ENCODE assay signal across 20 cellular contexts in genomic region chr7:44221231-44221791, GRCh38. TPM values are rescaled to one million over a fixed set of nuclear protein-coding genes. Genes with fewer than 3 reads are reported as not detected.
A peak's percentile ranks its signal among the peaks of the same experiment; 100 is the strongest.
DNase-seq lines count a peak whose midpoint lies in the region; ATAC-seq, FAIRE-seq and TF ChIP-seq lines count a peak whose summit lies in the region.
"Had no signal": no experiment of that assay in that cellular context is flagged by ENCODE, and none has a peak within 500 bp of the region (broad histone marks: within the 10 kb centered on the region; RNA-seq: fewer than 3 reads in every experiment).

No MANE protein-coding gene starts in this region.

- TF ChIP-seq POLR2A in endothelial cell of umbilical vein (IDR thresholded peaks at IDR 0.05; ENCODE audit: low read depth, low read length) (no peak), lower leg skin (IDR thresholded peaks at IDR 0.05) (no peak)

- H3K4me1 ChIP-seq in OCI-LY1 (ENCODE audit: insufficient read depth, low read length, severe bottlenecking) (peaks cover 12% of the 10 kb centered on the region), endothelial cell of umbilical vein (ENCODE audit: control insufficient read depth, extremely low read depth, insufficient read depth, low read length) (no peaks in the 10 kb centered on the region), mucosa of descending colon (ENCODE audit: low read depth) (no peaks in the 10 kb centered on the region)
- H3K4me1 ChIP-seq: BLaER1 had no signal

- no peak for FAIRE-seq in endothelial cell of umbilical vein (lab: Jason Lieb, UNC)
- FAIRE-seq in GM19239 (lab: Jason Lieb, UNC): no peak

- H4K20me1 ChIP-seq in OCI-LY1 (ENCODE audit: insufficient read depth, low read length) (no peaks in the 10 kb centered on the region), endothelial cell of umbilical vein (replicated peaks; ENCODE audit: control insufficient read depth, extremely low read depth, insufficient read depth, low read length) (no peaks in the 10 kb centered on the region)
- H4K20me1 ChIP-seq: BLaER1 had no signal

- H3K27me3 Mint-ChIP-seq in Calu3 (ENCODE audit: unreplicated experiment) (peaks cover 73% of the 10 kb centered on the region), CD14-positive monocyte (ENCODE audit: low read depth in 3 of 3) (peaks cover 1 to 7% (median 2%) of the 10 kb centered on the region in 3 donors)

- dilution Hi-C loops in endothelial cell of umbilical vein (cut with MboI; ENCODE audit: extremely low pct_ligation_motif_present, low sequenced_read_pairs): no loop called here

- BruUV-seq in Calu3 (replicated peaks; lab: Mats Ljungman, UMichigan) (no TSS peak), endothelial cell of umbilical vein (replicated peaks; lab: Mats Ljungman, UMichigan) (no TSS peak)

- no peak for ATAC-seq in mucosa of descending colon
- no peak for ATAC-seq in stimulated activated effector memory CD8-positive, alpha-beta T cell treated with anti-CD3 and anti-CD28 coated beads, Interleukin-12 subunit alpha, Interleukin-12 subunit beta, amount 100 ng/mL, for 72 hours
- ATAC-seq: activated CD8-positive, alpha-beta T cell treated with anti-CD3 and anti-CD28 coated beads, Interleukin-2, amount 10 ng/mL, durations not matched to agents 7 days and 5 days; sciatic nerve had no signal

- H3K27me3 ChIP-seq in OCI-LY1 (ENCODE audit: insufficient read depth, low read length): peaks cover 23% of the 10 kb centered on the region
- no peaks in the 10 kb centered on the region for H3K27me3 ChIP-seq in endothelial cell of umbilical vein (ENCODE audit: control insufficient read depth in 2 of 2, insufficient read depth in 2 of 2, low read length in 2 of 2)
- H3K27me3 ChIP-seq: BLaER1, cardiac muscle cell had no signal

- no peak overlapping the region for H3K27ac ChIP-seq in OCI-LY1 (ENCODE audit: low read depth, low read length, poor library complexity, severe bottlenecking)
- H3K27ac ChIP-seq in endothelial cell of umbilical vein (ENCODE audit: insufficient read depth, low read depth, low read length): no peak overlapping the region
- H3K27ac ChIP-seq: BLaER1, cardiac muscle cell had no signal

- H3K4me1 Mint-ChIP-seq in Calu3 (ENCODE audit: low read depth, unreplicated experiment) (no peaks in the 10 kb centered on the region), CD14-positive monocyte (no peaks in the 10 kb centered on the region)
- no peaks in the 10 kb centered on the region for H3K4me1 Mint-ChIP-seq in stimulated activated effector memory CD8-positive, alpha-beta T cell treated with anti-CD3 and anti-CD28 coated beads, Interleukin-12 subunit alpha, Interleukin-12 subunit beta, amount 100 ng/mL, for 72 hours
- H3K4me1 Mint-ChIP-seq: IgD-negative memory B cell had no signal

- H3K4me3 Mint-ChIP-seq in Calu3 (ENCODE audit: low read depth, unreplicated experiment) (no peak overlapping the region), CD14-positive monocyte (no peak overlapping the region)
- no peak overlapping the region for H3K4me3 Mint-ChIP-seq in stimulated activated effector memory CD8-positive, alpha-beta T cell treated with anti-CD3 and anti-CD28 coated beads, Interleukin-12 subunit alpha, Interleukin-12 subunit beta, amount 100 ng/mL, for 72 hours
- H3K4me3 Mint-ChIP-seq: activated CD8-positive, alpha-beta T cell treated with anti-CD3 and anti-CD28 coated beads, Interleukin-2, amount 10 ng/mL, durations not matched to agents 7 days and 5 days; activated T-helper 1 cell treated with anti-CD3 and anti-CD28 coated beads, Interleukin-12 subunit alpha, Interleukin-12 subunit beta, Interleukin-2, Interleukin-4 antibody, amounts not matched to agents 30 ng/mL and 10 ng/mL and 1 ng/mL, durations not matched to agents 14 hours and 24 hours and 36 hours; endodermal cell; IgD-negative memory B cell; nephron had no signal

- H3K27ac Mint-ChIP-seq in Calu3 (ENCODE audit: unreplicated experiment) (no peak overlapping the region), CD14-positive monocyte (no peak overlapping the region)
- H3K27ac Mint-ChIP-seq in stimulated activated effector memory CD8-positive, alpha-beta T cell treated with anti-CD3 and anti-CD28 coated beads, Interleukin-12 subunit alpha, Interleukin-12 subunit beta, amount 100 ng/mL, for 72 hours: no peak overlapping the region
- H3K27ac Mint-ChIP-seq: activated CD8-positive, alpha-beta T cell treated with anti-CD3 and anti-CD28 coated beads, Interleukin-2, amount 10 ng/mL, durations not matched to agents 7 days and 5 days; activated T-helper 1 cell treated with anti-CD3 and anti-CD28 coated beads, Interleukin-12 subunit alpha, Interleukin-12 subunit beta, Interleukin-2, Interleukin-4 antibody, amounts not matched to agents 30 ng/mL and 10 ng/mL and 1 ng/mL, durations not matched to agents 14 hours and 24 hours and 36 hours; endodermal cell had no signal

- no peaks in the 10 kb centered on the region for H3K36me3 ChIP-seq in OCI-LY1 (ENCODE audit: insufficient read depth, low read length)
- H3K36me3 ChIP-seq in endothelial cell of umbilical vein (ENCODE audit: control insufficient read depth in 2 of 2, extremely low read depth in 1 of 2, insufficient read depth in 2 of 2, low read length in 2 of 2): no peaks in the 10 kb centered on the region
- H3K36me3 ChIP-seq in mucosa of descending colon (ENCODE audit: low read depth): no peaks in the 10 kb centered on the region
- H3K36me3 ChIP-seq: BLaER1, cardiac muscle cell had no signal

- H3K9me3 Mint-ChIP-seq in Calu3 (ENCODE audit: low read depth, unreplicated experiment): no peaks in the 10 kb centered on the region
- H3K9me3 Mint-ChIP-seq in stimulated activated effector memory CD8-positive, alpha-beta T cell treated with anti-CD3 and anti-CD28 coated beads, Interleukin-12 subunit alpha, Interleukin-12 subunit beta, amount 100 ng/mL, for 72 hours: no peaks in the 10 kb centered on the region
- peaks cover 0 to 1% (median 0%) of the 10 kb centered on the region in 7 donors for H3K9me3 Mint-ChIP-seq in CD14-positive monocyte
- H3K9me3 Mint-ChIP-seq: activated T-helper 1 cell treated with anti-CD3 and anti-CD28 coated beads, Interleukin-12 subunit alpha, Interleukin-12 subunit beta, Interleukin-2, Interleukin-4 antibody, amounts not matched to agents 30 ng/mL and 10 ng/mL and 1 ng/mL, durations not matched to agents 14 hours and 24 hours and 36 hours; endodermal cell; IgD-negative memory B cell; nephron had no signal

- H3K4me3 ChIP-seq in OCI-LY1 (ENCODE audit: low read depth, low read length, poor library complexity, severe bottlenecking) (no peak overlapping the region), endothelial cell of umbilical vein (replicated peaks in 1 of 3; ENCODE audit: insufficient read depth in 1 of 3, low read depth in 1 of 3, low read length in 3 of 3) (no peak overlapping the region), mucosa of descending colon (no peak overlapping the region), lower leg skin (ENCODE audit: low read depth, poor library complexity, severe bottlenecking) (no peak overlapping the region)
- H3K4me3 ChIP-seq: BLaER1, cardiac muscle cell, lung had no signal

- POLR2A ChIA-PET in endothelial cell of umbilical vein (lab: Charles Lee): no interaction called here

- no peaks in the 10 kb centered on the region for H3K9me3 ChIP-seq in OCI-LY1 (ENCODE audit: low read length)
- H3K9me3 ChIP-seq in endothelial cell of umbilical vein (replicated peaks; ENCODE audit: control insufficient read depth, insufficient read depth, low read length): no peaks in the 10 kb centered on the region
- no peaks in the 10 kb centered on the region for H3K9me3 ChIP-seq in mucosa of descending colon
- H3K9me3 ChIP-seq: BLaER1 had no signal

- H3K9ac ChIP-seq in OCI-LY1 (ENCODE audit: low read length): no peak overlapping the region
- H3K9ac ChIP-seq in endothelial cell of umbilical vein (replicated peaks; ENCODE audit: extremely low read depth, insufficient read depth, low read length): no peak overlapping the region
- H3K9ac ChIP-seq: BLaER1 had no signal

- H3K79me2 ChIP-seq in OCI-LY1 (ENCODE audit: insufficient read depth, low read length): no peaks in the 10 kb centered on the region
- no peaks in the 10 kb centered on the region for H3K79me2 ChIP-seq in endothelial cell of umbilical vein (ENCODE audit: control insufficient read depth, insufficient read depth, low read length)

- intact Hi-C loops in Calu3 (cut with micrococcal nuclease; ENCODE audit: unreplicated experiment) (no loop called here), endothelial cell of umbilical vein (cut with micrococcal nuclease) (no loop called here), mucosa of descending colon (cut with DNase I, micrococcal nuclease) (no loop called here), lower leg skin (cut with DNase I; ENCODE audit: low total_unique reads) (no loop called here), CD14-positive monocyte (cut with micrococcal nuclease) (no loop called here)

- H3K9me1 ChIP-seq in endothelial cell of umbilical vein (replicated peaks; ENCODE audit: control insufficient read depth, extremely low read depth, insufficient read depth, low read length): no peaks in the 10 kb centered on the region

- CTCF ChIA-PET in Calu3 (lab: Charles Lee): interaction anchor here (0.6 kb wide), 2 partner anchors 571 to 1289 kb away, joined by 4 to 6 read pairs; no protein-coding TSS in a partner anchor
- CTCF ChIA-PET in endothelial cell of umbilical vein (lab: Charles Lee): interaction anchor here (0.9 kb wide), 1 partner anchor 24 kb away, joined by 3 read pairs; no protein-coding TSS in a partner anchor

- H3K4me2 ChIP-seq in OCI-LY1 (ENCODE audit: low read length) (peak overlapping the region; percentile 5; the same call in 1 of the 2 replicates), endothelial cell of umbilical vein (ENCODE audit: insufficient read depth, low read length) (no peak overlapping the region)
- H3K4me2 ChIP-seq: BLaER1 had no signal

- no peaks in the 10 kb centered on the region for H3F3A ChIP-seq in OCI-LY1 (ENCODE audit: insufficient read depth, low read length)

- H3K36me3 Mint-ChIP-seq in Calu3 (ENCODE audit: insufficient read depth, unreplicated experiment) (no peaks in the 10 kb centered on the region), CD14-positive monocyte (no peaks in the 10 kb centered on the region)
- H3K36me3 Mint-ChIP-seq in stimulated activated effector memory CD8-positive, alpha-beta T cell treated with anti-CD3 and anti-CD28 coated beads, Interleukin-12 subunit alpha, Interleukin-12 subunit beta, amount 100 ng/mL, for 72 hours: no peaks in the 10 kb centered on the region
- H3K36me3 Mint-ChIP-seq: IgD-negative memory B cell had no signal

- 74% methylated on average over 29 to 30 of the region's 30 CpGs for WGBS in lower leg skin, 2 donors

- DNase-seq in Calu3 (peak; percentile 50), endothelial cell of umbilical vein (ENCODE audit: low read depth, low spot score) (no peak), mucosa of descending colon (peak in 2 of 3 donors; percentile 23 to 29), lower leg skin (ENCODE audit: low spot score in 2 of 2) (no peak), GM19239 (ENCODE audit: insufficient read length, low spot score) (no peak), CD14-positive monocyte (ENCODE audit: low spot score) (no peak)
- DNase-seq in stimulated activated effector memory CD8-positive, alpha-beta T cell treated with anti-CD3 and anti-CD28 coated beads, Interleukin-12 subunit alpha, Interleukin-12 subunit beta, amount 100 ng/mL, for 72 hours (ENCODE audit: low spot score in 2 of 2): no peak
- DNase-seq: activated CD8-positive, alpha-beta T cell treated with anti-CD3 and anti-CD28 coated beads, Interleukin-2, amount 10 ng/mL, durations not matched to agents 7 days and 5 days; DMS 273 treated with DMSO at 0.1 percent for 48 hours; endodermal cell; NCI-H1930; NCI-H524 had no signal

- H3K9me2 ChIP-seq in OCI-LY1 (ENCODE audit: low read depth, low read length): no peaks in the 10 kb centered on the region

- no peak overlapping the region for H2AFZ ChIP-seq in OCI-LY1 (ENCODE audit: low read length)
- H2AFZ ChIP-seq in endothelial cell of umbilical vein (ENCODE audit: low read depth, low read length): peak overlapping the region; percentile 23

- no peak for TF ChIP-seq CTCF in Calu3 (IDR thresholded peaks at IDR 0.05; ENCODE audit: unreplicated experiment)
- 0 out of 2 replicates have a peak, but pooled peaks have one; percentile 23 for TF ChIP-seq CTCF in OCI-LY1 (IDR thresholded peaks at IDR 0.05; ENCODE audit: low read length)
- TF ChIP-seq CTCF in endothelial cell of umbilical vein (IDR thresholded peaks at IDR 0.05; ENCODE audit: extremely low read depth in 1 of 2, insufficient read depth in 1 of 2, low read depth in 1 of 2, low read length in 2 of 2): peak in 1 of 2 donors; percentile 26
- TF ChIP-seq CTCF in mucosa of descending colon (IDR thresholded peaks at IDR 0.05): no peak
- TF ChIP-seq CTCF in lower leg skin (IDR thresholded peaks at IDR 0.05): no peak
- no peak for TF ChIP-seq CTCF in CD14-positive monocyte (IDR thresholded peaks at IDR 0.05)

RNA-seq across cellular contexts. Expression of gene YKT6, which starts 20.5 kb away (rescaled TPM):
- total RNA-seq in Calu3 (2022): 139 and 146 TPM in 2 replicates
- total RNA-seq in endothelial cell of umbilical vein: 117 and 120 TPM in 2 replicates
- polyA plus RNA-seq in endothelial cell of umbilical vein: 110 and 117 TPM in 2 replicates
- polyA plus RNA-seq in endothelial cell of umbilical vein (2011; cell fraction: cytosol; rRNA removed): 101 and 119 TPM in 2 replicates
- polyA plus RNA-seq in endothelial cell of umbilical vein (2011; cell fraction: nucleus; rRNA removed): 99.2 and 100 TPM in 2 replicates
- 83.2 and 99.3 TPM in 2 replicates for polyA plus RNA-seq in endothelial cell of umbilical vein (2012)
- polyA minus RNA-seq in endothelial cell of umbilical vein: 113 and 118 TPM in 2 replicates
- polyA minus RNA-seq in endothelial cell of umbilical vein (2011; cell fraction: cytosol; rRNA and poly(A)+ RNA removed): 37.5 TPM
- polyA minus RNA-seq in endothelial cell of umbilical vein (2011; cell fraction: nucleus; rRNA and poly(A)+ RNA removed): 47.4 and 58.9 TPM in 2 replicates
- total RNA-seq in mucosa of descending colon: 10 to 100 TPM; 72.0 to 79.5 (median 79.0) TPM
- 10 to 100 TPM; 38.5 to 51.3 (median 44.3) TPM for total RNA-seq in lower leg skin
- 10 to 100 TPM; 26.4 to 35.2 TPM for polyA plus RNA-seq in CD14-positive monocyte

RNA-seq across cellular contexts. Expression of gene GCK, which starts 32.1 kb away (rescaled TPM):
- total RNA-seq in Calu3 (2022) (not detected in 2 replicates), endothelial cell of umbilical vein (0.32 and 0.51 TPM in 2 replicates), mucosa of descending colon (under 1 TPM in 1 of 3 donors, not detected in 2; 0.17 TPM), lower leg skin (1 to 10 TPM in 1 of 4 donors, under 1 TPM in 1, not detected in 2; 0.25 to 1.2 TPM)
- polyA plus RNA-seq in endothelial cell of umbilical vein (0.13 and 0.17 TPM in 2 replicates), CD14-positive monocyte (not detected)
- 0.08 and 0.13 TPM in 2 replicates for polyA plus RNA-seq in endothelial cell of umbilical vein (2011; cell fraction: cytosol; rRNA removed)
- 0.09 TPM in 1 of 2 replicates, not detected in the other for polyA plus RNA-seq in endothelial cell of umbilical vein (2011; cell fraction: nucleus; rRNA removed)
- 0.21 TPM in 1 of 2 replicates, not detected in the other for polyA plus RNA-seq in endothelial cell of umbilical vein (2012)
- 0.15 TPM in 1 of 2 replicates, not detected in the other for polyA minus RNA-seq in endothelial cell of umbilical vein
- polyA minus RNA-seq in endothelial cell of umbilical vein (2011; cell fraction: cytosol; rRNA and poly(A)+ RNA removed): not detected
- polyA minus RNA-seq in endothelial cell of umbilical vein (2011; cell fraction: nucleus; rRNA and poly(A)+ RNA removed): not detected in 2 replicates
- total RNA-seq: activated CD8-positive, alpha-beta T cell treated with anti-CD3 and anti-CD28 coated beads, Interleukin-2, amount 10 ng/mL, durations not matched to agents 7 days and 5 days had no signal

Comparison
In these comparisons a context has a peak if more than half of its experiments do, and no peak if none do; other contexts are left out.
1. DNase-seq: peak in Calu3 (single experiment) and mucosa of descending colon (2 of 3); none in endothelial cell of umbilical vein (single experiment), lower leg skin (0 of 2), stimulated activated effector memory CD8-positive, alpha-beta T cell treated with anti-CD3 and anti-CD28 coated beads, Interleukin-12 subunit alpha, Interleukin-12 subunit beta, amount 100 ng/mL, for 72 hours (0 of 2), GM19239 (single experiment) and CD14-positive monocyte (single experiment).